In the genomic region with DNA sequence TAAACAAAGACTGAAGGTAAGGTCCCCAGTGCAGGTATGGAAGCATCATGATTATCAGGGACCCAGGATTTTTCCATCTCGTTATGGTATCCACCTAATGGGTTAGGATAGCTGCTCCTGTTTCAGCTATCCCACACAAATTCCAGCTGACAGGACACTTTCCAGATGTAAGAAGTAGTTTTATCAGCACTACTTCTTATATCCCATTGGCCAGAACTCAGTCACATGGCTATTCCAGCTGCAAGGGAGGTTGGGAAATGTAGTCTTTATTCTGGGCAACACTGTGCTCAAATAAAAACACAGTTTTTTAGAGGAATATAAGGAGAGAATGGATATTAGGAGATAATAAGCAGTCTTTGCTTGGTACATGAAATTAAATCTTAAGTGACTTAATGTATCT, we compare ENCODE assay signal across 19 cellular contexts.
DNase-seq lines count a peak whose midpoint lies in the region; ATAC-seq, FAIRE-seq and TF ChIP-seq lines count a peak whose summit lies in the region.
"Had no signal": no experiment of that assay in that cellular context is flagged by ENCODE, and none has a peak within 500 bp of the region (broad histone marks: within the 10 kb centered on the region; RNA-seq: fewer than 3 reads in every experiment).

No MANE protein-coding gene starts in this region.

- CTCF ChIA-PET in A549 (lab: Yijun Ruan, JAX), result interaction anchor here (1.2 kb wide), 1 partner anchor 198 kb away, joined by 3 read pairs; no protein-coding TSS in a partner anchor
- CTCF ChIA-PET in HCT116 (lab: Charles Lee), result no interaction called here

- TF ChIP-seq CTCF in A549 (IDR thresholded peaks at IDR 0.05) (no peak), HCT116 (IDR thresholded peaks at IDR 0.05 in 2 of 3, conservative IDR thresholded peaks at IDR 0.05 in 1 of 3; ENCODE audit: borderline replicate concordance in 1 of 3, insufficient read depth in 1 of 3, low read depth in 2 of 3, low read length in 2 of 3) (no peak), vagina (IDR thresholded peaks at IDR 0.05) (no peak)

- H3K4me1 ChIP-seq in A549 (no peaks in the 10 kb centered on the region), HCT116 (ENCODE audit: control insufficient read depth in 1 of 2, insufficient read depth in 2 of 2, low read length in 2 of 2) (no peaks in the 10 kb centered on the region), vagina (no peaks in the 10 kb centered on the region)
- H3K4me1 ChIP-seq: BE2C had no signal

- no peak overlapping the region for H3K9ac ChIP-seq in HCT116 (ENCODE audit: low read length)

- intact Hi-C loops in HCT116 (cut with micrococcal nuclease) (no loop called here), vagina (cut with DNase I) (no loop called here)

- no peak for TF ChIP-seq RAD21 in A549 (conservative IDR thresholded peaks at IDR 0.05 in 1 of 2, IDR thresholded peaks at IDR 0.05 in 1 of 2)
- TF ChIP-seq RAD21 in HCT116 (IDR thresholded peaks at IDR 0.05; ENCODE audit: low read depth), result no peak

- ATAC-seq in A549 (no peak), HCT116 (peak; percentile 57), HG03342 (IDR thresholded peaks at IDR 0.05; ENCODE audit: unreplicated experiment) (no peak)

- H3K9me2 ChIP-seq in HCT116 (ENCODE audit: insufficient read depth), result no peaks in the 10 kb centered on the region

- H2AFZ ChIP-seq in HCT116 (ENCODE audit: low read depth, low read length, poor library complexity, severe bottlenecking), result no peak overlapping the region
- H2AFZ ChIP-seq: PC-9 had no signal

- H3K4me3 ChIP-seq in A549 (no peak overlapping the region), HCT116 (replicated peaks in 1 of 2; ENCODE audit: low read depth in 1 of 2, low read length in 2 of 2) (no peak overlapping the region), vagina (no peak overlapping the region)
- H3K4me3 ChIP-seq: PC-9 had no signal

- no peaks in the 10 kb centered on the region for H3K27me3 ChIP-seq in HCT116 (ENCODE audit: insufficient read depth, low read length)
- H3K27me3 ChIP-seq in vagina, result no peaks in the 10 kb centered on the region
- H3K27me3 ChIP-seq: BE2C had no signal

- no peaks in the 10 kb centered on the region for H3K79me2 ChIP-seq in HCT116 (ENCODE audit: insufficient read depth, low read length)

- no peaks in the 10 kb centered on the region for H4K20me1 ChIP-seq in HCT116 (ENCODE audit: insufficient read depth)

- POLR2A ChIA-PET in A549 (lab: Yijun Ruan, JAX), result no interaction called here
- POLR2A ChIA-PET in HCT116 (lab: Charles Lee), result no interaction called here

- H3K4me2 ChIP-seq in A549 (no peak overlapping the region), HCT116 (ENCODE audit: low read length) (no peak overlapping the region)
- H3K4me2 ChIP-seq: PC-9 had no signal

- WGBS in A549 (ENCODE audit: missing lambda C conversion rate), result 6% methylated on average over 1 of the region's 1 CpG

- RAD21 ChIA-PET in HCT116 (lab: Charles Lee; ENCODE audit: low non-redundant PET in 1 of 2, low total read pairs in 2 of 2, uncharacterized antibody in 2 of 2, unreplicated experiment in 2 of 2), result no interaction called here

- H3K27ac ChIP-seq in A549 (no peak overlapping the region), HCT116 (ENCODE audit: low read depth, low read length) (no peak overlapping the region), vagina (no peak overlapping the region)
- H3K27ac ChIP-seq: PC-9 had no signal

- no peaks in the 10 kb centered on the region for H3K9me3 ChIP-seq in A549
- H3K9me3 ChIP-seq in HCT116 (ENCODE audit: control insufficient read depth in 1 of 2, insufficient read depth in 1 of 2, low read depth in 1 of 2, low read length in 2 of 2), result no peaks in the 10 kb centered on the region
- no peaks in the 10 kb centered on the region for H3K9me3 ChIP-seq in vagina
- H3K9me3 ChIP-seq: BE2C had no signal

- TF ChIP-seq POLR2A in A549 (IDR thresholded peaks at IDR 0.05; ENCODE audit: low read length), result no peak
- no peak for TF ChIP-seq POLR2A in HCT116 (IDR thresholded peaks at IDR 0.05; ENCODE audit: borderline replicate concordance, extremely low read depth, insufficient read depth, insufficient read length)
- TF ChIP-seq POLR2A in vagina (IDR thresholded peaks at IDR 0.05), result no peak

- FAIRE-seq in A549 (lab: Jason Lieb, UNC), result peak; percentile 83
- FAIRE-seq: GM12892, HTR-8/SVneo had no signal

- no peak for TF ChIP-seq EP300 in A549 (IDR thresholded peaks at IDR 0.05)

- H3K36me3 ChIP-seq in HCT116 (ENCODE audit: control insufficient read depth in 1 of 2, insufficient read depth in 2 of 2, low read length in 2 of 2), result no peaks in the 10 kb centered on the region
- no peaks in the 10 kb centered on the region for H3K36me3 ChIP-seq in vagina
- H3K36me3 ChIP-seq: BE2C had no signal

- DNase-seq in A549 (ENCODE audit: low read depth in 1 of 2, low spot score in 1 of 2) (no peak), HCT116 (ENCODE audit: low read depth, low spot score) (no peak), OCI-M1 (lab: John Stamatoyannopoulos, UW) (peak; percentile 16), amniotic epithelial cell (ENCODE audit: low read depth) (peak; percentile 18), glomerular visceral epithelial cell (ENCODE audit: extremely low spot score) (no peak), vagina (ENCODE audit: extremely low spot score in 2 of 2) (no peak)
- DNase-seq in stimulated activated CD8-positive, alpha-beta memory T cell treated with anti-CD3 and anti-CD28 coated beads, Interleukin-4, amount 100 ng/mL, for 48 hours, result no peak
- DNase-seq: BE2C; CD4-positive, alpha-beta T cell; EL; H7; NCI-H1417; NCI-H1930; NCI-H226; NCI-H524; PC-9 had no signal

- BruUV-seq in HCT116 (replicated peaks; lab: Mats Ljungman, UMichigan), result no TSS peak

TF ChIP-seq in A549, 52 proteins besides CTCF, POLR2A, EP300 and RAD21:
- no peak for TF ChIP-seq BHLHE40 (IDR thresholded peaks at IDR 0.05; ENCODE audit: low read depth, low read length)
- peak; percentile 61 for TF ChIP-seq MAFK (IDR thresholded peaks at IDR 0.05; ENCODE audit: partially characterized antibody)
- TF ChIP-seq, protein P1, sequence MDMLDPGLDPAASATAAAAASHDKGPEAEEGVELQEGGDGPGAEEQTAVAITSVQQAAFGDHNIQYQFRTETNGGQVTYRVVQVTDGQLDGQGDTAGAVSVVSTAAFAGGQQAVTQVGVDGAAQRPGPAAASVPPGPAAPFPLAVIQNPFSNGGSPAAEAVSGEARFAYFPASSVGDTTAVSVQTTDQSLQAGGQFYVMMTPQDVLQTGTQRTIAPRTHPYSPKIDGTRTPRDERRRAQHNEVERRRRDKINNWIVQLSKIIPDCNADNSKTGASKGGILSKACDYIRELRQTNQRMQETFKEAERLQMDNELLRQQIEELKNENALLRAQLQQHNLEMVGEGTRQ (IDR thresholded peaks at IDR 0.05), result peak; percentile 20; the same call in 1 of the 2 replicates
- no peak for TF ChIP-seq HOXA7 (CRISPR knock-in tag; IDR thresholded peaks at IDR 0.05)
- no peak for TF ChIP-seq HDAC2 (IDR thresholded peaks at IDR 0.05)

TF ChIP-seq in HCT116, 20 proteins besides CTCF, POLR2A, EP300 and RAD21:
- TF ChIP-seq SRF (IDR thresholded peaks at IDR 0.05; ENCODE audit: low read depth) (no peak), SIN3A (IDR thresholded peaks at IDR 0.05; ENCODE audit: low read depth) (no peak), ZFX (IDR thresholded peaks at IDR 0.05) (no peak), EZH2phosphoT487 (IDR thresholded peaks at IDR 0.05; ENCODE audit: borderline replicate concordance) (no peak)

Comparison
In these comparisons a context has a peak if more than half of its experiments do, and no peak if none do; other contexts are left out.
1. DNase-seq: peak in OCI-M1 (single experiment) and amniotic epithelial cell (single experiment); none in A549 (0 of 2), HCT116 (single experiment), glomerular visceral epithelial cell (single experiment), stimulated activated CD8-positive, alpha-beta memory T cell treated with anti-CD3 and anti-CD28 coated beads, Interleukin-4, amount 100 ng/mL, for 48 hours (single experiment) and vagina (0 of 2).